8 cellular contexts compared by ENCODE assay signal in the genomic region with DNA sequence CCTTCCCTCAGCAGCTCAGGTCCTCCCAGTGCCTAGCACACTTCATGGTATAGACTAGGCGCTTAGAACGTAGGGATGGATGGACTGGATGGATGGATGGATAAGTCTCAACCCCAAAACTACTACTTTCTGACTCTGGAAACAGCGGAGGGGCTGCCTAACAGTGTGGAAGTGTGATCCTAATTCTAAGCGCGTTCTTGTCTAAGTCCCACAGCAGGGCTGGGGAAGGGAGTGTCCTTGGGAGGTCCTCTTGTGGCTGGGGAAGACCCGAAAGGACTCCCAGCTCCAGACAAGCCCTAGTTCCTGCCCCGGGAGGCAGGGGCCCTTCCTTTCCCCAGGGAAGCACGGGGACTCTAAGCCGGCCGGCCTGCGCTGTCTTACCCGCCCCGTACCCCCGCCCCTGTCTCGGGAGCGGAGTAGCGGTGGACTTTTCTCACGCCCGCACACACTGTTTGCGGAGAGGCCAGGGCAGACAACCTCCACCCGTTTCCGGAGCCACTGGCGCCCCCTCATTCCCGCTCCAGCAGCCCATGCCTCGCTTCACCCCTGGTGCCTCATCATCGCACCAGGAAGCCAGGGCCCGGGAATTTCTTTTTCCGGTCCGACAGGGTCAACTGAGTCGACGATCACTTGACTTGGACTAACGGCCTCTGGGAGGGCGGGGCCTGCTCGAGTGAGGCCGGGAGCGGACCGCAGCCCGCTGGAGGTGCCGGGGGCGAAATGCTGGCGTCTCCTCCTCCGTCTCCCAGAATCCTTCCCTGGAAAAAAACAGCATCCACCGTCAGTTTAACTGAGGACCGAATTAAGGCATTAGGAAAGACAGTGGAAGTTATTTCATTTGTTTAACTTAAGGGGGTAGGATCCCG.
DNase-seq lines count a peak whose midpoint lies in the region; ATAC-seq and TF ChIP-seq lines count a peak whose summit lies in the region.

No MANE protein-coding gene starts in this region.

- no peak for TF ChIP-seq CTCF in LNCaP clone FGC (IDR thresholded peaks at IDR 0.05; ENCODE audit: control insufficient read depth, extremely low read depth, insufficient read depth)
- no peak for TF ChIP-seq CTCF in lower leg skin (IDR thresholded peaks at IDR 0.05)

- intact Hi-C loops in lower leg skin (cut with DNase I; ENCODE audit: low total_unique reads) = no loop called here

- H3K4me3 ChIP-seq in LNCaP clone FGC (ENCODE audit: low read depth, low read length) (no peak overlapping the region; the same call in 1 of the 2 replicates), lower leg skin (ENCODE audit: low read depth, poor library complexity, severe bottlenecking) (peak overlapping the region; percentile 21)

- no peak for ATAC-seq in HG03571 (IDR thresholded peaks at IDR 0.05; ENCODE audit: unreplicated experiment)

- WGBS in lower leg skin, 2 donors = 13 to 16% methylated on average over 36 to 41 of the region's 45 CpGs

- TF ChIP-seq POLR2A in lower leg skin (IDR thresholded peaks at IDR 0.05) = no peak

- DNase-seq in NCI-H345 (lab: John Stamatoyannopoulos, UW) (peak; percentile 28), NCI-H345 treated with DMSO at 0.1 percent for 48 hours (lab: John Stamatoyannopoulos, UW; ENCODE audit: unreplicated experiment) (no peak), LNCaP clone FGC (ENCODE audit: low read depth) (peak; percentile 7), lower leg skin (ENCODE audit: low spot score in 2 of 2) (peak; percentile 84 to 96)
- DNase-seq in activated CD4-positive, alpha-beta T cell treated with anti-CD3 and anti-CD28 coated beads for 4 hours = peak; percentile 4 to 34
- DNase-seq in effector CD8-positive, alpha-beta T cell (lab: John Stamatoyannopoulos, UW) = peak; percentile 6
- DNase-seq in stimulated activated CD4-positive, alpha-beta T cell treated with anti-CD3 and anti-CD28 coated beads, Interleukin-4, amount 100 ng/mL, for 1 hour = peak; percentile 41
